9 cellular contexts compared by ENCODE assay signal in the genomic region with DNA sequence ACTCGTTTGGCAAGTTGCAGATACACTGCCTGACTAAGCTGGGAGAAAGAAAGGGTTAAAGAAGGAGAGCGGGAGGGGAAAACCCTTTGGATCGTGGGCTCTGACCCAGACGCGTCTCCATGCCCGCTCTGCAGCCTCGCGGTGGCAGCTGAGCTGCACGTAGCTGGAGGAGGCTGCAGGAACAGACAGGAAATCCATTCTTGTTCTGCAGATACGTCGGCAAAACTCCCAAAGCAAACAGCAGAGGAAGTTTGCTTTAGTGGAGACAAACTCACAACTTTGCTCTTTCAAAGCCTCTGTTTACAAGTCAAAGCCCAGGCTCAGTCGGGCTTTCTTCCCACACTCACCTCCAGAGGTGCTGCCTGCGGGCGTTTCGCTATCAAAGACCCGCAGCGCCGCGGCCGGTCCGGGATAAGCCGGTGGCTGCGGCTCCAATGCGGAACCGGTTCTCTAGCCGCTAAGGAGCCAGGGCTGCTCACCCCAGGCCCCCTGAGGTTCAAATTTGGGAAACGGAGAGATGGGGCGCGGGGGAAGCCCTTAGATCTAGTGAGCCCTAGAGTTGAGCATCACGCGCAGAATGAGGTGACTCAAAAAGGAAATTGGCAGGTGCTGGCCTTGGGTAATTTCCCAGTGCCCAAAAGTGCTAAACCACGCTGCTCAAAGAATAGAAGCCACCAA.
DNase-seq lines count a peak whose midpoint lies in the region; ATAC-seq and TF ChIP-seq lines count a peak whose summit lies in the region.
"Had no signal": no experiment of that assay in that cellular context is flagged by ENCODE, and none has a peak within 500 bp of the region (broad histone marks: within the 10 kb centered on the region; RNA-seq: fewer than 3 reads in every experiment).

No MANE protein-coding gene starts in this region.

- H3K9me3 ChIP-seq in Panc1 (ENCODE audit: control insufficient read depth, insufficient read depth, low read depth, low read length) (no peaks in the 10 kb centered on the region), body of pancreas (no peaks in the 10 kb centered on the region), spleen (no peaks in the 10 kb centered on the region)

- peak; percentile 74 for ATAC-seq in HG02678 (IDR thresholded peaks at IDR 0.05; ENCODE audit: unreplicated experiment)
- peak; percentile 80 for ATAC-seq in Panc1
- ATAC-seq in body of pancreas, result peak; percentile 63

- no peak for TF ChIP-seq POLR2A in body of pancreas (IDR thresholded peaks at IDR 0.05)
- TF ChIP-seq POLR2A in spleen (IDR thresholded peaks at IDR 0.05), result no peak

- no peak overlapping the region for H3K27ac ChIP-seq in Panc1 (ENCODE audit: low read length)
- no peak overlapping the region for H3K27ac ChIP-seq in body of pancreas
- no peak overlapping the region for H3K27ac ChIP-seq in spleen

- DNase-seq in NCI-H146 (lab: John Stamatoyannopoulos, UW), result peak; percentile 26
- DNase-seq in NCI-H146 treated with DMSO at 0.1 percent for 48 hours (lab: John Stamatoyannopoulos, UW; ENCODE audit: unreplicated experiment), result no peak
- no peak for DNase-seq in Panc1 (ENCODE audit: low read depth, low spot score)
- peak; percentile 12 to 47 (median 18) for DNase-seq in body of pancreas
- DNase-seq in islet precursor cell, result peak; percentile 83
- DNase-seq in spleen, result peak; percentile 79
- no peak for DNase-seq in T1000 (lab: John Stamatoyannopoulos, UW)
- DNase-seq: DND-41 had no signal

- in situ Hi-C loops in Panc1 (cut with HindIII; ENCODE audit: low pct_unique_long_range_greater_than_20kb, low sequenced_read_pairs), result no loop called here

- BruUV-seq in Panc1 (replicated peaks; lab: Mats Ljungman, UMichigan), result no TSS peak

- H3K4me3 ChIP-seq in Panc1 (ENCODE audit: low read depth in 2 of 2, low read length in 2 of 2), result peak overlapping the region; percentile 14 to 53
- no peak overlapping the region for H3K4me3 ChIP-seq in body of pancreas
- peak overlapping the region; percentile 14 to 66 (median 27) for H3K4me3 ChIP-seq in spleen

- POLR2A ChIA-PET in Panc1 (lab: Charles Lee), result no interaction called here

- TF ChIP-seq CTCF in Panc1 (IDR thresholded peaks at IDR 0.05) (no peak), body of pancreas (IDR thresholded peaks at IDR 0.05) (no peak), spleen (IDR thresholded peaks at IDR 0.05 in 8 of 11, conservative IDR thresholded peaks at IDR 0.05 in 3 of 11) (no peak)

- 1 to 5% methylated on average over 20 to 32 of the region's 32 CpGs for WGBS in body of pancreas, 2 donors
- 3 to 5% (median 4%) methylated on average over 32 of the region's 32 CpGs for WGBS in spleen, 5 donors

- CTCF ChIA-PET in Panc1 (lab: Charles Lee), result no interaction called here

- intact Hi-C loops in Panc1 (cut with micrococcal nuclease; ENCODE audit: unreplicated experiment) (loop anchor here (5.0 to 10.0 kb wide), 4 partner anchors 446 to 1639 kb away; no protein-coding TSS in a partner anchor), body of pancreas (cut with DNase I) (loop anchor here (10.0 kb wide), 1 partner anchor 939 kb away; no protein-coding TSS in a partner anchor), spleen (cut with DNase I; ENCODE audit: low total_unique reads) (loop anchor here (2.0 to 10.0 kb wide), 2 partner anchors 449 to 937 kb away; no protein-coding TSS in a partner anchor)

- peaks cover 8% of the 10 kb centered on the region for H3K4me1 ChIP-seq in Panc1 (ENCODE audit: control insufficient read depth, insufficient read depth, low read length)
- H3K4me1 ChIP-seq in body of pancreas, result peaks cover 14% of the 10 kb centered on the region
- H3K4me1 ChIP-seq in spleen, result peaks cover 7 to 30% (median 22%) of the 10 kb centered on the region in 6 donors

- H3K36me3 ChIP-seq in Panc1 (ENCODE audit: control insufficient read depth, insufficient read depth, low read length) (no peaks in the 10 kb centered on the region), body of pancreas (replicated peaks in 1 of 2; ENCODE audit: insufficient read depth in 1 of 2, low read depth in 2 of 2) (no peaks in the 10 kb centered on the region), spleen (no peaks in the 10 kb centered on the region)

- H3K27me3 ChIP-seq in Panc1 (ENCODE audit: control insufficient read depth, insufficient read depth, low read length) (peaks cover 33% of the 10 kb centered on the region), body of pancreas (no peaks in the 10 kb centered on the region), spleen (replicated peaks in 1 of 7) (peaks cover 0 to 43% (median 18%) of the 10 kb centered on the region in 7 donors)

Comparison
In these comparisons a context has a peak if more than half of its experiments do, and no peak if none do; other contexts are left out.
1. DNase-seq: peak in NCI-H146 (single experiment), body of pancreas (4 of 4), islet precursor cell (single experiment) and spleen (single experiment); none in NCI-H146 treated with DMSO at 0.1 percent for 48 hours (single experiment), Panc1 (single experiment) and T1000 (single experiment).
2. H3K4me3 ChIP-seq: peak in Panc1 (2 of 2) and spleen (8 of 8); none in body of pancreas (0 of 2).
3. Peak in every context shown above with its lines, with median percentiles within 50 percentile points of each other: ATAC-seq.